In the genomic region with DNA sequence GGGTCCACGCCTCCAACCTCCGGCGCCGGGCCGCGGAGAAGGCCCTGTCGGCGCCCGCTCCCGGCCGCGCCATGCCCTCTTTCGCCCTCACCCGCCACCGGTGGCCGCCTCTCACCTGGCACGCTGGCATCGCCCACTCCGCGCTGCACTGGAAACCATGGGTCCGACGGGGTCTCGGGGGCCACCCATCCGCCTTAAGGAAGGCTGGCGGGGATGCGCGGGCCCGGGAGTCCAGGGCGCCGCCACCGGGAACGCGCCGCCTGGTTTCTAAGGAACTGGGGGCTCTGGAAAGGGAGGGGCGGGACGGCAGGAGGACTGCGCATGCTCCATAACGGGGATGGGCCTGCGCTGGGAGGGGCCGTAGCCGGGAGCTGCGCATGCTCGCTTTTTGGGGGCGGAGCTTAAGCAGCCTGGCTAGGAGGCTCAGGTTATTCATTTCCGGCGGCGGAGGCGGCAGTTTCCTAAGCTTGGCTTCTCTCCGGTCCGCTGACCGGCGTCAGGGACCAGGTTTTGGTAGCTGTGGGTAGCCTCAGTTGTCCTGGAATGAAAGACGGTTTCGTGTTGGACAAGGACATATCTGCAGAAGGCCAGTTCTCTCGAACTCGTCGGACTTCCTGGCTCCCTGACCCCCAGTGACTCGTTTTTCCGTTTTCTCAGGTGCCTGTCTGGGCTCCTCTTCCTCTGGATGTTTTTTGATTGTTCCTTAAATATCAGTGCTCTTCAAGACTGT, we compare ENCODE assay signal across 8 cellular contexts. TPM values are rescaled to one million over a fixed set of nuclear protein-coding genes. Genes with fewer than 3 reads are reported as not detected.
DNase-seq lines count a peak whose midpoint lies in the region; ATAC-seq and TF ChIP-seq lines count a peak whose summit lies in the region.

A gene with protein sequence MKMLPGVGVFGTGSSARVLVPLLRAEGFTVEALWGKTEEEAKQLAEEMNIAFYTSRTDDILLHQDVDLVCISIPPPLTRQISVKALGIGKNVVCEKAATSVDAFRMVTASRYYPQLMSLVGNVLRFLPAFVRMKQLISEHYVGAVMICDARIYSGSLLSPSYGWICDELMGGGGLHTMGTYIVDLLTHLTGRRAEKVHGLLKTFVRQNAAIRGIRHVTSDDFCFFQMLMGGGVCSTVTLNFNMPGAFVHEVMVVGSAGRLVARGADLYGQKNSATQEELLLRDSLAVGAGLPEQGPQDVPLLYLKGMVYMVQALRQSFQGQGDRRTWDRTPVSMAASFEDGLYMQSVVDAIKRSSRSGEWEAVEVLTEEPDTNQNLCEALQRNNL (minus strand): TSS at position 269 of the 730 bp plus-strand sequence. CDS start 33,601 bp downstream, outside the sequence.

- H3K36me3 Mint-ChIP-seq in activated B cell treated with CpG ODN at 0.5 μM for 24 hours (ENCODE audit: low read depth) = peaks cover 17% of the 10 kb centered on the region

- TF ChIP-seq CTCF in AG04450 (IDR thresholded peaks at IDR 0.05; ENCODE audit: low read depth, low read length) (no peak), activated B cell treated with CpG ODN at 0.5 μM for 24 hours (IDR thresholded peaks at IDR 0.05) (no peak)

- H3K4me3 Mint-ChIP-seq in activated B cell treated with CpG ODN at 0.5 μM for 24 hours = peak within 1 kb of the TSS; percentile 97

- no peaks in the 10 kb centered on the region for H3K27me3 ChIP-seq in AG04450 (ENCODE audit: control insufficient read depth, insufficient read depth, low read length)

- ATAC-seq in GM18907 (IDR thresholded peaks at IDR 0.05; ENCODE audit: unreplicated experiment) (peak; percentile 80), HG03175 (IDR thresholded peaks at IDR 0.05; ENCODE audit: unreplicated experiment) (peak; percentile 89), activated B cell treated with CpG ODN at 0.5 μM for 24 hours (ENCODE audit: low read depth) (peak; percentile 94)

- H3K9me3 Mint-ChIP-seq in activated B cell treated with CpG ODN at 0.5 μM for 24 hours = no peaks in the 10 kb centered on the region

- POLR2A ChIA-PET in AG04450 (lab: Yijun Ruan, JAX) = interaction anchor here (0.7 to 1.0 kb wide), 4 partner anchors 27 to 147 kb away, joined by 3 to 5 read pairs (median 4); a partner anchor contains a TSS
- POLR2A ChIA-PET in activated B cell treated with CpG ODN at 0.5 μM for 24 hours (lab: Charles Lee) = interaction anchor here (0.6 to 2.7 kb wide), 24 partner anchors 8 to 490 kb away, joined by 3 to 20 read pairs (median 4); a partner anchor contains a TSS

- peak within 1 kb of the TSS; percentile 75 for H3K27ac ChIP-seq in AG04450 (ENCODE audit: low read depth, low read length)
- peak within 1 kb of the TSS; percentile 94 for H3K27ac ChIP-seq in caudate nucleus (ENCODE audit: low read depth, low read length)

- H3K4me1 Mint-ChIP-seq in activated B cell treated with CpG ODN at 0.5 μM for 24 hours = peaks cover 37% of the 10 kb centered on the region

- H3K27ac Mint-ChIP-seq in activated B cell treated with CpG ODN at 0.5 μM for 24 hours = peak within 1 kb of the TSS; percentile 98

- peak within 1 kb of the TSS; percentile 91 for H3K4me3 ChIP-seq in AG04450 (ENCODE audit: low read depth, low read length)

- no peaks in the 10 kb centered on the region for H3K9me3 ChIP-seq in AG04450 (ENCODE audit: control insufficient read depth, insufficient read depth, low read length)

- no peaks in the 10 kb centered on the region for H3K27me3 Mint-ChIP-seq in activated B cell treated with CpG ODN at 0.5 μM for 24 hours

- CTCF ChIA-PET in AG04450 (lab: Charles Lee) = interaction anchor here (0.9 to 2.0 kb wide), 3 partner anchors 97 to 198 kb away, joined by 3 to 6 read pairs (median 4); no protein-coding TSS in a partner anchor
- CTCF ChIA-PET in activated B cell treated with CpG ODN at 0.5 μM for 24 hours (lab: Charles Lee) = interaction anchor here (0.9 to 1.6 kb wide), 3 partner anchors 85 to 97 kb away, joined by 4 read pairs; no protein-coding TSS in a partner anchor

- intact Hi-C loops in activated B cell treated with CpG ODN at 0.5 μM for 24 hours (cut with micrococcal nuclease) = loop anchor here (1.0 to 5.0 kb wide), 5 partner anchors 46 to 237 kb away; a partner anchor contains a TSS

- DNase-seq in AG04450 (ENCODE audit: low read depth, low spot score) (peak; percentile 88), NCI-H226 (peak; percentile 78), activated B cell treated with CpG ODN at 0.5 μM for 24 hours (peak; percentile 98), caudate nucleus (lab: John Stamatoyannopoulos, UW) (peak; percentile 55 to 97 (median 93)), inferior parietal cortex (ENCODE audit: extremely low spot score) (peak; percentile 97)
- DNase-seq in stimulated activated CD4-positive, alpha-beta T cell treated with anti-CD3 and anti-CD28 coated beads, Interleukin-12 subunit alpha, Interleukin-12 subunit beta, amount 100 ng/mL, for 24 hours (ENCODE audit: low read depth in 2 of 2) = peak; percentile 98

RNA-seq across cellular contexts. Expression of the gene that starts here (rescaled TPM):
- polyA plus RNA-seq in AG04450 (2011; rRNA removed) = 11.1 and 11.8 TPM in 2 replicates
- 16.2 and 19.5 TPM in 2 replicates for polyA minus RNA-seq in AG04450 (2011; rRNA and poly(A)+ RNA removed)
- total RNA-seq in activated B cell treated with CpG ODN at 0.5 μM for 24 hours = 9.7 and 12.6 TPM in 2 replicates

Comparison
In these comparisons a context has a peak if more than half of its experiments do, and no peak if none do; other contexts are left out.
1. Peak in every context shown above with its lines: DNase-seq, ATAC-seq, H3K4me3 ChIP-seq and H3K27ac ChIP-seq.